9 cellular contexts compared by ENCODE assay signal in the genomic region with DNA sequence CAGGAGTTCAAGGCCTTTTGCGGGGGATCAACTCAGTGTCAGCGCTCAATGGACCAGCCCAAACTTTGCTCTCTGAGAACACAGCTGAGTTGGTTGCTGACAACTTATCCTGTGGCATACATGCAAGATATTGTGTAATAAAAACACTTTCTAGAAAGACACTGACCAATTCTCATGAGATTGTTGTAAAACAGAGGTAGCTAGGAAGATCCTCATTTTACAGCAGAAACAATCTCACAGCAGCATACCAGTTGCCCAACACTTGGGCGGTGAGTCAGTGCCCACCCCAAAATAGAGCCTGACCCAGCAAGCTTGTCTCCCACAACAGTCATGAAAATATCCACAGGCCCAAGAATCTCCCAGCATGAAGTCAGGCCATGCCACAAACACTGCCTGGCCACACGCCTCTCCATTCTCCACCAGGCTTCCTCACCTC. TPM values are rescaled to one million over a fixed set of nuclear protein-coding genes. Genes with fewer than 3 reads are reported as not detected.
DNase-seq lines count a peak whose midpoint lies in the region; ATAC-seq and TF ChIP-seq lines count a peak whose summit lies in the region.
"Had no signal": no experiment of that assay in that cellular context is flagged by ENCODE, and none has a peak within 500 bp of the region (broad histone marks: within the 10 kb centered on the region; RNA-seq: fewer than 3 reads in every experiment).

No MANE protein-coding gene starts in this region.

- H3K4me1 Mint-ChIP-seq in osteocyte (ENCODE audit: unreplicated experiment) = peaks cover 17% of the 10 kb centered on the region

- no peak overlapping the region for H3K4me3 ChIP-seq in fibroblast of pulmonary artery (replicated peaks; ENCODE audit: low read depth, low read length)
- H3K4me3 ChIP-seq: ovary had no signal

- peaks cover 23% of the 10 kb centered on the region for H3K27me3 Mint-ChIP-seq in osteocyte (ENCODE audit: unreplicated experiment)

- ATAC-seq in GM19023 (IDR thresholded peaks at IDR 0.05; ENCODE audit: unreplicated experiment) = no peak
- no peak for ATAC-seq in HG03025 (IDR thresholded peaks at IDR 0.05; ENCODE audit: low FRiP score, unreplicated experiment)

- H3K9me3 Mint-ChIP-seq in osteocyte (ENCODE audit: unreplicated experiment) = no peaks in the 10 kb centered on the region

- no peaks in the 10 kb centered on the region for H3K36me3 Mint-ChIP-seq in osteocyte (ENCODE audit: unreplicated experiment)

- DNase-seq in EH (ENCODE audit: low read depth) (peak; percentile 89), RPMI7951 (ENCODE audit: low read depth) (peak; percentile 24), fibroblast of pulmonary artery (ENCODE audit: low read depth) (peak; percentile 60), osteocyte (ENCODE audit: extremely low spot score, unreplicated experiment) (no peak), activated gamma-delta T cell (lab: John Stamatoyannopoulos, UW) (no peak), germinal center (ENCODE audit: low spot score) (no peak)

- H3K27ac Mint-ChIP-seq in osteocyte (ENCODE audit: unreplicated experiment) = peak overlapping the region; percentile 1

- TF ChIP-seq CTCF in fibroblast of pulmonary artery (IDR thresholded peaks at IDR 0.05; ENCODE audit: low read length, missing control alignments) (no peak), osteocyte (IDR thresholded peaks at IDR 0.05) (no peak)

- no peak overlapping the region for H3K4me3 Mint-ChIP-seq in osteocyte (ENCODE audit: unreplicated experiment)

RNA-seq across cellular contexts. Expression of gene KLHL6, which starts 18.2 kb away (rescaled TPM):
- total RNA-seq in RPMI7951 (2014; rRNA removed; shearing (Covaris generic)) = not detected in 2 replicates
- not detected in 2 replicates for total RNA-seq in osteocyte

Comparison
In these comparisons a context has a peak if more than half of its experiments do, and no peak if none do; other contexts are left out.
1. DNase-seq: peak in EH (single experiment), RPMI7951 (single experiment) and fibroblast of pulmonary artery (single experiment); none in osteocyte (single experiment), activated gamma-delta T cell (single experiment) and germinal center (single experiment).